ENCODE assay signal across 1 cellular context in the genomic region with DNA sequence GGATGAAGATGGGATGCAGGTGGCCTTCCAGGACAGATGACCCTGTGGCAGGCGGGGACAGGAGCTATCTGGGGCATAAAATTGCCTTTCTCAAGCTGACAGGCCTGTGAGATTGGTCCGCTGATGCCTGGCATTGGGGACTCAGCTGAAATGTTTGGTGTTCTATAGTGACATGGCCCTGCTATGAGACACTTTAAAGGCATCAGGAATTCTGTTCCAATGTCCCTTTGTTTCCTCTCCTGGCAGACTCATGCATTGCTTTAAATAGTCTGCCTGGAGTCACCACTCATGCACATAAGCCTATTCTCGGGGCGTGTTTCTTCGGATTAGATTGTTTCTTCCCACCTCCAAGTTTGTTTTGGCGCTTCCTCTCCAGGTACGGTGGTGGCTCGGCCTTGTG.
TF ChIP-seq lines count a peak whose summit lies in the region.

No MANE protein-coding gene starts in this region.

TF ChIP-seq in SK-N-SH treated with all-trans-retinoic acid at 6 μM for 48 hours, 23 proteins besides CTCF, POLR2A, EP300 and RAD21 (continued from another document):
- TF ChIP-seq, protein P1, sequence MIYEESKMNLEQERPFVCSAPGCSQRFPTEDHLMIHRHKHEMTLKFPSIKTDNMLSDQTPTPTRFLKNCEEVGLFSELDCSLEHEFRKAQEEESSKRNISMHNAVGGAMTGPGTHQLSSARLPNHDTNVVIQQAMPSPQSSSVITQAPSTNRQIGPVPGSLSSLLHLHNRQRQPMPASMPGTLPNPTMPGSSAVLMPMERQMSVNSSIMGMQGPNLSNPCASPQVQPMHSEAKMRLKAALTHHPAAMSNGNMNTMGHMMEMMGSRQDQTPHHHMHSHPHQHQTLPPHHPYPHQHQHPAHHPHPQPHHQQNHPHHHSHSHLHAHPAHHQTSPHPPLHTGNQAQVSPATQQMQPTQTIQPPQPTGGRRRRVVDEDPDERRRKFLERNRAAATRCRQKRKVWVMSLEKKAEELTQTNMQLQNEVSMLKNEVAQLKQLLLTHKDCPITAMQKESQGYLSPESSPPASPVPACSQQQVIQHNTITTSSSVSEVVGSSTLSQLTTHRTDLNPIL (CRISPR knock-in tag; IDR thresholded peaks at IDR 0.05; ENCODE audit: low read depth) = no peak
- TF ChIP-seq ZNF565 (CRISPR knock-in tag; conservative IDR thresholded peaks at IDR 0.05; ENCODE audit: low read depth) (no peak), ZNF8 (CRISPR knock-in tag; IDR thresholded peaks at IDR 0.05) (no peak), ZFP3 (CRISPR knock-in tag; IDR thresholded peaks at IDR 0.05) (no peak)
- TF ChIP-seq, protein P2, sequence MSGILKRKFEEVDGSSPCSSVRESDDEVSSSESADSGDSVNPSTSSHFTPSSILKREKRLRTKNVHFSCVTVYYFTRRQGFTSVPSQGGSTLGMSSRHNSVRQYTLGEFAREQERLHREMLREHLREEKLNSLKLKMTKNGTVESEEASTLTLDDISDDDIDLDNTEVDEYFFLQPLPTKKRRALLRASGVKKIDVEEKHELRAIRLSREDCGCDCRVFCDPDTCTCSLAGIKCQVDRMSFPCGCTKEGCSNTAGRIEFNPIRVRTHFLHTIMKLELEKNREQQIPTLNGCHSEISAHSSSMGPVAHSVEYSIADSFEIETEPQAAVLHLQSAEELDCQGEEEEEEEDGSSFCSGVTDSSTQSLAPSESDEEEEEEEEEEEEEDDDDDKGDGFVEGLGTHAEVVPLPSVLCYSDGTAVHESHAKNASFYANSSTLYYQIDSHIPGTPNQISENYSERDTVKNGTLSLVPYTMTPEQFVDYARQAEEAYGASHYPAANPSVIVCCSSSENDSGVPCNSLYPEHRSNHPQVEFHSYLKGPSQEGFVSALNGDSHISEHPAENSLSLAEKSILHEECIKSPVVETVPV (CRISPR knock-in tag; IDR thresholded peaks at IDR 0.05) = no peak
